Comparison of ENCODE assay signal across 9 cellular contexts in the genomic region with DNA sequence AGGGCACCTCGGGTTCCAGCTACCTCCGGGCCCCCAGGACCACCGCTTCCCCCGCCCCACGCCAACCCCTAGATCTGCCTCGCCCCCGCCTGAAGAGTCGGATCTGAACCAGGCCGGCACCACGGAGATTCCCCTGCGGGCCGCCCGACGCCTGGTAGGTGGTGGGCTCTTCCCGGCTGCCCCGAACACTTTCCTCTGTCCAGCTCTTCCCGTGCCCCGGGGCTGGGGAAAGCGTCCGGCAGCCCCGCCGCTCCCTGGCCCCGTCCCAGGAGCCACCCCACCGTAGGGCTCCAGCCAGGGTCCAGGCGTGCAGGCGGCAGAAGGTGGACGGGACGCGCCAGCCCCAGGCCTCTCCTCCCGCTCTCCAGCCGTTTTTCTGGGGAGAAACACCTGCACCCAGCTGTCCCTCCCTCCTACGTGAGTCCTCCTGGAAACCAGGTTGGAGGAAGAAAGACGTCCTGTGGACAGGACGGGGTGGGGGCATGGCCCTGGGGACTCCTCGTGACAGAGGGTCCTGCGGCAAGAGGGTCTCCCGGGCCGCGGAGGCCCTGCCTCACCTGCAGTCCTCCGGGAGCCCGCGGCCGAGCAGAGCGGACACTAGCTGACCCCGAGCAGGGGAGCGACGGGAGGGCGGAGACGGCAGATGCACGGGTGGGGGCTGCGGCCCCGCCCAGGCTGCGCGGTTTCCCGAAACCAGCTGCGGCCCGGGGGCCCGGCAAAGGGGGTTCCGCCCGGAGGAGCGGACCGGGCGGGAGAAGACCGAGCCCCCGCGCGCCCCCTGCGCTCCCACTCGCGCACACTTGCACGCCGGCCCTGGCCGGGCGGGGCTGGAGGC. TPM values are rescaled to one million over a fixed set of nuclear protein-coding genes. Genes with fewer than 3 reads are reported as not detected.
DNase-seq lines count a peak whose midpoint lies in the region; ATAC-seq and TF ChIP-seq lines count a peak whose summit lies in the region.
"Had no signal": no experiment of that assay in that cellular context is flagged by ENCODE, and none has a peak within 500 bp of the region (broad histone marks: within the 10 kb centered on the region; RNA-seq: fewer than 3 reads in every experiment).

A gene (minus strand): TSS at position 624 of the 835 bp plus-strand sequence. CDS start 3,795 bp downstream, outside the sequence.

- TF ChIP-seq CTCF in GM13976 (IDR thresholded peaks at IDR 0.05; ENCODE audit: borderline replicate concordance, control extremely low read depth, extremely low read depth, insufficient read depth, missing control alignments) (no peak), retinal pigment epithelial cell (conservative IDR thresholded peaks at IDR 0.05; ENCODE audit: low read depth, low read length) (no peak), osteocyte (IDR thresholded peaks at IDR 0.05) (no peak)

- peak; percentile 12 for ATAC-seq in activated T-helper 17 cell treated with anti-CD3 and anti-CD28 coated beads, Interleukin-2, amount 50 U/mL, for 72 hours (replicated peaks)

- peaks cover 6% of the 10 kb centered on the region for H3K9me3 Mint-ChIP-seq in activated T-helper 17 cell treated with anti-CD3 and anti-CD28 coated beads, Interleukin-2, amount 50 U/mL, for 72 hours
- no peaks in the 10 kb centered on the region for H3K9me3 Mint-ChIP-seq in osteocyte (ENCODE audit: unreplicated experiment)

- no peak within 1 kb of the TSS for H3K27ac Mint-ChIP-seq in activated T-helper 17 cell treated with anti-CD3 and anti-CD28 coated beads, Interleukin-2, amount 50 U/mL, for 72 hours
- H3K27ac Mint-ChIP-seq in osteocyte (ENCODE audit: unreplicated experiment): no peak within 1 kb of the TSS
- H3K27ac Mint-ChIP-seq: IgD-negative memory B cell had no signal

- peaks cover 35% of the 10 kb centered on the region for H3K27me3 Mint-ChIP-seq in activated T-helper 17 cell treated with anti-CD3 and anti-CD28 coated beads, Interleukin-2, amount 50 U/mL, for 72 hours
- peaks cover 22% of the 10 kb centered on the region for H3K27me3 Mint-ChIP-seq in osteocyte (ENCODE audit: unreplicated experiment)

- no peaks in the 10 kb centered on the region for H3K36me3 Mint-ChIP-seq in activated T-helper 17 cell treated with anti-CD3 and anti-CD28 coated beads, Interleukin-2, amount 50 U/mL, for 72 hours (ENCODE audit: low read depth)
- no peaks in the 10 kb centered on the region for H3K36me3 Mint-ChIP-seq in osteocyte (ENCODE audit: unreplicated experiment)

- DNase-seq in GM13976 (ENCODE audit: low spot score) (peak; percentile 41), retinal pigment epithelial cell (ENCODE audit: low read depth) (no peak), DMS114 treated with DMSO at 0.1 percent for 48 hours (lab: John Stamatoyannopoulos, UW; ENCODE audit: unreplicated experiment) (no peak), cerebellar cortex (ENCODE audit: low spot score) (no peak), osteocyte (ENCODE audit: extremely low spot score, unreplicated experiment) (no peak), DMS153 treated with DMSO at 0.1 percent for 48 hours (lab: John Stamatoyannopoulos, UW; ENCODE audit: unreplicated experiment) (no peak)

- H3K4me3 ChIP-seq in iPS-11a (ENCODE audit: low read depth, low read length) (peak within 1 kb of the TSS; percentile 24), retinal pigment epithelial cell (ENCODE audit: low read length) (peak within 1 kb of the TSS; percentile 20)

- in situ Hi-C loops in GM13976 (cut with MboI; ENCODE audit: low sequenced_read_pairs, unreplicated experiment): no loop called here

- H3K4me1 Mint-ChIP-seq in activated T-helper 17 cell treated with anti-CD3 and anti-CD28 coated beads, Interleukin-2, amount 50 U/mL, for 72 hours: no peaks in the 10 kb centered on the region
- no peaks in the 10 kb centered on the region for H3K4me1 Mint-ChIP-seq in osteocyte (ENCODE audit: unreplicated experiment)

- H3K4me3 Mint-ChIP-seq in activated T-helper 17 cell treated with anti-CD3 and anti-CD28 coated beads, Interleukin-2, amount 50 U/mL, for 72 hours: peak within 1 kb of the TSS; percentile 33
- H3K4me3 Mint-ChIP-seq in osteocyte (ENCODE audit: unreplicated experiment): no peak within 1 kb of the TSS

RNA-seq across cellular contexts. Expression of the gene that starts here (rescaled TPM):
- not detected for total RNA-seq in activated T-helper 17 cell treated with anti-CD3 and anti-CD28 coated beads, Interleukin-2, amount 50 U/mL, for 72 hours
- not detected in 2 replicates for total RNA-seq in osteocyte

Comparison
In these comparisons a context has a peak if more than half of its experiments do, and no peak if none do; other contexts are left out.
1. Peak in ATAC-seq in activated T-helper 17 cell treated with anti-CD3 and anti-CD28 coated beads, Interleukin-2, amount 50 U/mL, for 72 hours; RNA of the gene not detected or under 1 TPM.